Comparison of ENCODE assay signal across 12 cellular contexts in genomic region chr9:87340391-87340790, GRCh38.
A peak's percentile ranks its signal among the peaks of the same experiment; 100 is the strongest.
DNase-seq lines count a peak whose midpoint lies in the region; TF ChIP-seq lines count a peak whose summit lies in the region.
"Had no signal": no experiment of that assay in that cellular context is flagged by ENCODE, and none has a peak within 500 bp of the region (broad histone marks: within the 10 kb centered on the region; RNA-seq: fewer than 3 reads in every experiment).

No MANE protein-coding gene starts in this region.

- TF ChIP-seq CTCF in brain (conservative IDR thresholded peaks at IDR 0.05) (no peak), nephron (IDR thresholded peaks at IDR 0.05; ENCODE audit: unreplicated experiment in 3 of 3) (no peak), chondrocyte (IDR thresholded peaks at IDR 0.05) (no peak)

- DNase-seq in SKM-1 treated with dmso at 0.1 percent for 144 hours (lab: John Stamatoyannopoulos, UW; ENCODE audit: unreplicated experiment) = peak; percentile 1
- DNase-seq in SKM-1 (lab: John Stamatoyannopoulos, UW; ENCODE audit: unreplicated experiment) = no peak
- DNase-seq in chondrocyte (ENCODE audit: low spot score) = no peak
- no peak for DNase-seq in NK-92 (lab: John Stamatoyannopoulos, UW; ENCODE audit: unreplicated experiment)
- DNase-seq in NAMALWA (ENCODE audit: low spot score) = no peak
- DNase-seq: AML-193; Caco-2; CD4-positive, alpha-beta T cell; GDM1; GM23248 had no signal

- H3K4me1 Mint-ChIP-seq in brain (peaks cover 80% of the 10 kb centered on the region), nephron (peaks cover 47% of the 10 kb centered on the region), chondrocyte (ENCODE audit: low read depth) (peaks cover 64% of the 10 kb centered on the region)

- H3K27ac Mint-ChIP-seq in brain (peak overlapping the region in 3 of 5 experiments; percentile 21 to 50 (median 35)), nephron (peak overlapping the region in 2 of 3 experiments; percentile 31 to 85), chondrocyte (ENCODE audit: unreplicated experiment) (no peak overlapping the region)
- H3K27ac Mint-ChIP-seq: CD4-positive, alpha-beta T cell had no signal

- H3K9me3 Mint-ChIP-seq in brain = no peaks in the 10 kb centered on the region
- no peaks in the 10 kb centered on the region for H3K9me3 Mint-ChIP-seq in nephron
- H3K9me3 Mint-ChIP-seq in chondrocyte (ENCODE audit: low read depth) = no peaks in the 10 kb centered on the region
- H3K9me3 Mint-ChIP-seq: CD4-positive, alpha-beta T cell had no signal

- H3K36me3 Mint-ChIP-seq in brain (no peaks in the 10 kb centered on the region), nephron (ENCODE audit: low read depth) (no peaks in the 10 kb centered on the region), chondrocyte (ENCODE audit: low read depth) (no peaks in the 10 kb centered on the region)

- peaks cover 7% of the 10 kb centered on the region for H3K27me3 Mint-ChIP-seq in brain
- peaks cover 10% of the 10 kb centered on the region for H3K27me3 Mint-ChIP-seq in nephron (ENCODE audit: low read depth)
- H3K27me3 Mint-ChIP-seq in chondrocyte (ENCODE audit: low read depth) = no peaks in the 10 kb centered on the region

- H3K4me3 Mint-ChIP-seq in brain (no peak overlapping the region), nephron (no peak overlapping the region), chondrocyte (ENCODE audit: unreplicated experiment) (no peak overlapping the region)
- H3K4me3 Mint-ChIP-seq: CD4-positive, alpha-beta T cell had no signal
